ENCODE assay signal across 12 cellular contexts in the genomic region with DNA sequence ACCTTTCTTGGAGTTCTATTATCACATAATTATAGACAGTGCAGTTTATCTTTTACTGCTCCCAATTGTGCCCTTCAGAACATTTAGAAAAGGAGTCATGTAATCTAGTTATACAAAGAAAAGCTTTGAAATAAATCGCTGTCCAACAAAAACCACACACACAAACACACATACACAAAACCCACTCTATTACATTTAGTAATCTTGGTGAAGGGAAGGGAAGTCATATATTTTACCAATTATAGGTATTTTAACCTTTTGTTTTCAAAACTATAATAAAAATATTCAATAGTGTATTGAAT.
"Had no signal": no experiment of that assay in that cellular context is flagged by ENCODE, and none has a peak within 500 bp of the region (broad histone marks: within the 10 kb centered on the region; RNA-seq: fewer than 3 reads in every experiment).

No MANE protein-coding gene starts in this region.

- H3K27ac Mint-ChIP-seq: activated naive CD4-positive, alpha-beta T cell treated with anti-CD3 and anti-CD28 coated beads, Interleukin-2, amount 10 ng/mL, durations not matched to agents 7 days and 5 days; activated T-helper 2 cell treated with anti-CD3 and anti-CD28 coated beads, Interferon-gamma antibody, Interleukin-2, Interleukin-4, amounts not matched to agents 10 μg/mL and 5 μg/mL and 100 μg/mL, durations not matched to agents 14 hours and 24 hours and 36 hours had no signal

- H3K4me3 Mint-ChIP-seq: activated naive CD4-positive, alpha-beta T cell treated with anti-CD3 and anti-CD28 coated beads, Interleukin-2, amount 10 ng/mL, durations not matched to agents 7 days and 5 days had no signal

- H3K36me3 Mint-ChIP-seq: activated naive CD4-positive, alpha-beta T cell treated with anti-CD3 and anti-CD28 coated beads, Interleukin-2, amount 10 ng/mL, durations not matched to agents 7 days and 5 days had no signal

- H3K9me3 Mint-ChIP-seq: activated naive CD4-positive, alpha-beta T cell treated with anti-CD3 and anti-CD28 coated beads, Interleukin-2, amount 10 ng/mL, durations not matched to agents 7 days and 5 days; activated T-helper 2 cell treated with anti-CD3 and anti-CD28 coated beads, Interferon-gamma antibody, Interleukin-2, Interleukin-4, amounts not matched to agents 10 μg/mL and 5 μg/mL and 100 μg/mL, durations not matched to agents 14 hours and 24 hours and 36 hours had no signal

- ATAC-seq: heart left ventricle had no signal

- H3K36me3 ChIP-seq: heart left ventricle, tibial nerve had no signal

- H3K27me3 Mint-ChIP-seq: activated naive CD4-positive, alpha-beta T cell treated with anti-CD3 and anti-CD28 coated beads, Interleukin-2, amount 10 ng/mL, durations not matched to agents 7 days and 5 days had no signal

- DNase-seq: activated CD4-positive, alpha-beta T cell treated with anti-CD3 and anti-CD28 coated beads for 48 hours; activated CD8-positive, alpha-beta memory T cell treated with anti-CD3 and anti-CD28 coated beads for 24 hours; activated naive CD4-positive, alpha-beta T cell treated with anti-CD3 and anti-CD28 coated beads, Interleukin-2, amount 10 ng/mL, durations not matched to agents 7 days and 5 days; anterior cingulate cortex; heart left ventricle; kidney; posterior cingulate gyrus; small intestine; SW 1271 had no signal

- H3K9me3 ChIP-seq: heart left ventricle, tibial nerve had no signal

- FAIRE-seq: frontal cortex had no signal

- H3K27me3 ChIP-seq: heart left ventricle, tibial nerve had no signal

- H3K4me3 ChIP-seq: heart left ventricle, tibial nerve had no signal
